Comparison of ENCODE assay signal across 9 cellular contexts in the genomic region with DNA sequence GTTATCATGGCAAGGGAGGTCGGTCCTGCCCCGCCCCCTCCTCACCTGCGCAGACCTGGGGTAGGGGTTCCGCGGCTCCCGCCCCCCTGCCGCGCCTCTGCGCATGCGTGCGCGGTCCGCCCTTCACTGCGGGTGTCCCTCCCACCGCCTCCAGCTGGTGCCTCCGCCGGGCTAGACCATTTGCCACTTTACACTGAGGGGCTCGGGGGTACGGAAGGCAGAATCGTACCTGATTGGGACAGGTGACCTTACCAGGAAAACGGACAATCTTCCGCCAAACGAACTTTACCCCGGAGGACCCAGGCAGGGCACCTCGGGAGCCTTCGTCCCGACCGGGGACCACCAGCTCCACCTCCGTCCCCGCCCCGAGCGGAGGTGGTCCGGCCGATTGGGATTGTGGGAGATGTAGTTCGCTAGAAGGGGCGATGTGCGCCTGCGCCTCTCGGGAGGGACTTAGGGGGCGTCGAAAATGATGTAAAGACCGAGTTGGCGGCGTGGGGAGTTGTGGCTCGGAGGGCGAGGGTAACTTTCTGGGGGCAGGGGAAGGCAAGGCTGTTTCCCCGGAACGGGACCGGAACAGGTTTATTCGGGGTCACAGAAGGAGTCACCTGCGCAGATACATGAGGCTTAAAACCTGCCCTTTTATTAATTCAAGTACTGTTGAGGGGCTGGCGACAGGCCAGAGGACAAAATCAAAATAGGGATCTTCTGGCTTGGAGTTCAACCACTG. TPM values are rescaled to one million over a fixed set of nuclear protein-coding genes. Genes with fewer than 3 reads are reported as not detected.
DNase-seq lines count a peak whose midpoint lies in the region; ATAC-seq, FAIRE-seq and TF ChIP-seq lines count a peak whose summit lies in the region.
"Had no signal": no experiment of that assay in that cellular context is flagged by ENCODE, and none has a peak within 500 bp of the region (broad histone marks: within the 10 kb centered on the region; RNA-seq: fewer than 3 reads in every experiment).

A gene with protein sequence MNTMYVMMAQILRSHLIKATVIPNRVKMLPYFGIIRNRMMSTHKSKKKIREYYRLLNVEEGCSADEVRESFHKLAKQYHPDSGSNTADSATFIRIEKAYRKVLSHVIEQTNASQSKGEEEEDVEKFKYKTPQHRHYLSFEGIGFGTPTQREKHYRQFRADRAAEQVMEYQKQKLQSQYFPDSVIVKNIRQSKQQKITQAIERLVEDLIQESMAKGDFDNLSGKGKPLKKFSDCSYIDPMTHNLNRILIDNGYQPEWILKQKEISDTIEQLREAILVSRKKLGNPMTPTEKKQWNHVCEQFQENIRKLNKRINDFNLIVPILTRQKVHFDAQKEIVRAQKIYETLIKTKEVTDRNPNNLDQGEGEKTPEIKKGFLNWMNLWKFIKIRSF (minus strand): TSS at position 344 of the 730 bp plus-strand sequence. CDS start 2,323 bp downstream, outside the sequence.

- no peaks in the 10 kb centered on the region for H3K36me3 ChIP-seq in BJ (ENCODE audit: control insufficient read depth, insufficient read depth, low read length)

- H3K4me3 ChIP-seq in BJ (ENCODE audit: low read depth, low read length), result peak within 1 kb of the TSS; percentile 54

- H3K27me3 ChIP-seq in BJ (ENCODE audit: control insufficient read depth, insufficient read depth, low read length), result peaks cover 4% of the 10 kb centered on the region

- POLR2A ChIA-PET in BJ (lab: Charles Lee), result interaction anchor here (0.6 to 1.4 kb wide), 2 partner anchors 12 to 17 kb away, joined by 4 to 7 read pairs; partner anchors contain the start of gene TMEM50B

- CTCF ChIA-PET in BJ (lab: Yijun Ruan, JAX), result interaction anchor here (0.8 to 1.2 kb wide), 5 partner anchors 12 to 891 kb away, joined by 3 to 4 read pairs (median 3); no protein-coding TSS in a partner anchor

- no peaks in the 10 kb centered on the region for H3K36me3 Mint-ChIP-seq in activated CD4-positive, alpha-beta T cell treated with anti-CD3 and anti-CD28 coated beads, Interleukin-2, amount 10 ng/mL, durations not matched to agents 24 days and 14 days (ENCODE audit: low read depth)

- peak; percentile 50 for DNase-seq in BJ (ENCODE audit: low read depth)
- DNase-seq in GM19239 (ENCODE audit: insufficient read length, low spot score), result peak; percentile 87
- DNase-seq in NCI-H524 treated with DMSO at 0.1 percent for 48 hours (lab: John Stamatoyannopoulos, UW), result peak; percentile 84
- peak; percentile 98 for DNase-seq in activated CD4-positive, alpha-beta T cell treated with anti-CD3 and anti-CD28 coated beads, Interleukin-2, amount 10 ng/mL, durations not matched to agents 24 days and 14 days
- DNase-seq in cortex of kidney (lab: John Stamatoyannopoulos, UW), result peak; percentile 62
- peak; percentile 98 for DNase-seq in left kidney (ENCODE audit: low read depth, low spot score)
- peak; percentile 94 to 95 for DNase-seq in stimulated activated CD4-positive, alpha-beta T cell treated with anti-CD3 and anti-CD28 coated beads, Interleukin-2, amount 100 ng/mL, for 24 hours

- peak; percentile 94 for ATAC-seq in HG03442 (IDR thresholded peaks at IDR 0.05; ENCODE audit: unreplicated experiment)

- intact Hi-C loops in activated CD4-positive, alpha-beta T cell treated with anti-CD3 and anti-CD28 coated beads, Interleukin-2, amount 10 ng/mL, durations not matched to agents 24 days and 14 days (cut with micrococcal nuclease), result loop anchor here (1.0 to 5.0 kb wide), 4 partner anchors 12 to 150 kb away; partner anchors contain the start of genes CRYZL1, DONSON, GART and TMEM50B

- peak; percentile 96 for FAIRE-seq in GM19239 (lab: Jason Lieb, UNC)
- FAIRE-seq: islet of Langerhans had no signal

- peak within 1 kb of the TSS; percentile 84 for H3K4me3 Mint-ChIP-seq in activated CD4-positive, alpha-beta T cell treated with anti-CD3 and anti-CD28 coated beads, Interleukin-2, amount 10 ng/mL, durations not matched to agents 24 days and 14 days

- peak within 1 kb of the TSS; percentile 72 for H3K27ac Mint-ChIP-seq in activated CD4-positive, alpha-beta T cell treated with anti-CD3 and anti-CD28 coated beads, Interleukin-2, amount 10 ng/mL, durations not matched to agents 24 days and 14 days

- H3K9me3 Mint-ChIP-seq in activated CD4-positive, alpha-beta T cell treated with anti-CD3 and anti-CD28 coated beads, Interleukin-2, amount 10 ng/mL, durations not matched to agents 24 days and 14 days, result no peaks in the 10 kb centered on the region

- TF ChIP-seq CTCF in BJ (IDR thresholded peaks at IDR 0.05; ENCODE audit: insufficient read depth, low read depth, low read length), result no peak

- H3K4me1 Mint-ChIP-seq in activated CD4-positive, alpha-beta T cell treated with anti-CD3 and anti-CD28 coated beads, Interleukin-2, amount 10 ng/mL, durations not matched to agents 24 days and 14 days, result peaks cover 10% of the 10 kb centered on the region

- H3K27me3 Mint-ChIP-seq in activated CD4-positive, alpha-beta T cell treated with anti-CD3 and anti-CD28 coated beads, Interleukin-2, amount 10 ng/mL, durations not matched to agents 24 days and 14 days, result peaks cover 18% of the 10 kb centered on the region

RNA-seq across cellular contexts. Expression of the gene that starts here (rescaled TPM):
- 0.38 and 0.91 TPM in 2 replicates for polyA plus RNA-seq in BJ (2011; rRNA removed)
- 0.19 and 0.57 TPM in 2 replicates for polyA minus RNA-seq in BJ (2011; rRNA and poly(A)+ RNA removed)
- total RNA-seq in activated CD4-positive, alpha-beta T cell treated with anti-CD3 and anti-CD28 coated beads, Interleukin-2, amount 10 ng/mL, durations not matched to agents 24 days and 14 days, result 0.09 and 0.12 TPM in 2 replicates

Comparison
In these comparisons a context has a peak if more than half of its experiments do, and no peak if none do; other contexts are left out.
1. Peak in every context shown above with its lines: DNase-seq, ATAC-seq and H3K4me3 ChIP-seq.
2. Peak in DNase-seq and H3K4me3 ChIP-seq in BJ; RNA of the gene not detected or under 1 TPM.
3. Peak in DNase-seq in activated CD4-positive, alpha-beta T cell treated with anti-CD3 and anti-CD28 coated beads, Interleukin-2, amount 10 ng/mL, durations not matched to agents 24 days and 14 days; RNA of the gene not detected or under 1 TPM.